20 cellular contexts compared by ENCODE assay signal in genomic region chr22:44166448-44166847, GRCh38. TPM values are rescaled to one million over a fixed set of nuclear protein-coding genes. Genes with fewer than 3 reads are reported as not detected.
DNase-seq lines count a peak whose midpoint lies in the region; ATAC-seq and TF ChIP-seq lines count a peak whose summit lies in the region.
"Had no signal": no experiment of that assay in that cellular context is flagged by ENCODE, and none has a peak within 500 bp of the region (broad histone marks: within the 10 kb centered on the region; RNA-seq: fewer than 3 reads in every experiment).

No MANE protein-coding gene starts in this region.

- no peaks in the 10 kb centered on the region for H4K20me1 ChIP-seq in H9 (ENCODE audit: control insufficient read depth, insufficient read depth, insufficient read length)

- H3K4me2 ChIP-seq in H9 (ENCODE audit: insufficient read depth, insufficient read length, low read length): no peak overlapping the region

- no peak overlapping the region for H3T11ph ChIP-seq in H9 (ENCODE audit: low read length)

- no peaks in the 10 kb centered on the region; the same call in 1 of the 2 replicates for H3K4me1 ChIP-seq in H9 (ENCODE audit: insufficient read depth, low read length)
- H3K4me1 ChIP-seq in HUES6 (ENCODE audit: control insufficient read depth, insufficient read depth, low read length): peaks cover 9% of the 10 kb centered on the region; the same call in 1 of the 2 replicates
- H3K4me1 ChIP-seq in ectodermal cell (ENCODE audit: control insufficient read depth, insufficient read depth, low read length): peaks cover 2% of the 10 kb centered on the region
- H3K4me1 ChIP-seq: HAP-1 had no signal

- H3K14ac ChIP-seq in H9 (ENCODE audit: insufficient read depth, low read length): peak overlapping the region; percentile 42; the same call in 1 of the 2 replicates

- H3K36me3 ChIP-seq in HUES6 (ENCODE audit: control insufficient read depth, insufficient read depth, low read length) (no peaks in the 10 kb centered on the region), ectodermal cell (ENCODE audit: control insufficient read depth, insufficient read depth, low read length) (no peaks in the 10 kb centered on the region)
- H3K36me3 ChIP-seq: HAP-1 had no signal

- no peaks in the 10 kb centered on the region for H3K9me3 ChIP-seq in H9 (ENCODE audit: control insufficient read depth, low read depth, low read length)
- no peaks in the 10 kb centered on the region for H3K9me3 ChIP-seq in HUES6 (ENCODE audit: control insufficient read depth, insufficient read depth, low read depth, low read length)
- no peaks in the 10 kb centered on the region for H3K9me3 ChIP-seq in ectodermal cell (ENCODE audit: control insufficient read depth, low read length)
- H3K9me3 ChIP-seq: HAP-1 had no signal

- no peak overlapping the region for H3K23ac ChIP-seq in H9 (ENCODE audit: insufficient read length, low read depth, low read length)

- H2BK5ac ChIP-seq in H9 (ENCODE audit: insufficient read length, low read length): no peak overlapping the region

- no peaks in the 10 kb centered on the region; a peak in 2 of 7 replicates for H3K36me3 Mint-ChIP-seq in H9 (ENCODE audit: insufficient read depth in 1 of 3, low read depth in 3 of 3)
- no peaks in the 10 kb centered on the region for H3K36me3 Mint-ChIP-seq in activated T-helper 1 cell treated with anti-CD3 and anti-CD28 coated beads, Interleukin-12 subunit alpha, Interleukin-12 subunit beta, Interleukin-2, Interleukin-4 antibody, amounts not matched to agents 30 ng/mL and 10 ng/mL and 1 ng/mL, durations not matched to agents 14 hours and 24 hours and 36 hours (ENCODE audit: low read depth)
- H3K36me3 Mint-ChIP-seq in activated T-cell treated with anti-CD3 and anti-CD28 coated beads, Interleukin-2, amount 50 U/mL, for 72 hours (ENCODE audit: insufficient read depth in 2 of 2): no peaks in the 10 kb centered on the region
- H3K36me3 Mint-ChIP-seq: CD4-positive, alpha-beta memory T cell; IgD-negative memory B cell had no signal

- peaks cover 3% of the 10 kb centered on the region for H3K23me2 ChIP-seq in H9 (ENCODE audit: insufficient read length, low read depth, low read length, poor library complexity, severe bottlenecking)

- H2BK20ac ChIP-seq in H9 (ENCODE audit: low read depth, low read length, poor library complexity, severe bottlenecking): no peak overlapping the region

- no peaks in the 10 kb centered on the region for H3K79me2 ChIP-seq in H9 (ENCODE audit: insufficient read depth, low read length)

- peak overlapping the region; percentile 44 for H3K18ac ChIP-seq in H9 (ENCODE audit: insufficient read length, low read depth, low read length)

- ATAC-seq in activated T-cell treated with anti-CD3 and anti-CD28 coated beads, Interleukin-2, amount 50 U/mL, for 72 hours (replicated peaks in 1 of 2): no peak
- ATAC-seq in GM18870 (IDR thresholded peaks at IDR 0.05; ENCODE audit: unreplicated experiment): no peak

- H3K9ac ChIP-seq in H9 (ENCODE audit: extremely low read depth, insufficient read length, low read length): no peak overlapping the region
- H3K9ac ChIP-seq in HUES6 (ENCODE audit: low read length): peak overlapping the region; percentile 11

- no peak overlapping the region for H2BK12ac ChIP-seq in H9 (ENCODE audit: insufficient read length, low read depth, low read length)

- H2AFZ ChIP-seq in H9 (ENCODE audit: low read length): no peak overlapping the region

- no peak overlapping the region for H2BK120ac ChIP-seq in H9 (ENCODE audit: low read depth, low read length, poor library complexity, severe bottlenecking)

- no peak overlapping the region for H2BK15ac ChIP-seq in H9 (ENCODE audit: low read depth, low read length)

- H4K91ac ChIP-seq in H9 (ENCODE audit: insufficient read length, low read depth, low read length): no peak overlapping the region

- peaks cover 23 to 34% of the 10 kb centered on the region in 2 experiments for H3K4me1 Mint-ChIP-seq in H9
- no peaks in the 10 kb centered on the region for H3K4me1 Mint-ChIP-seq in activated T-helper 1 cell treated with anti-CD3 and anti-CD28 coated beads, Interleukin-12 subunit alpha, Interleukin-12 subunit beta, Interleukin-2, Interleukin-4 antibody, amounts not matched to agents 30 ng/mL and 10 ng/mL and 1 ng/mL, durations not matched to agents 14 hours and 24 hours and 36 hours (ENCODE audit: low read depth)
- no peaks in the 10 kb centered on the region for H3K4me1 Mint-ChIP-seq in activated T-cell treated with anti-CD3 and anti-CD28 coated beads, Interleukin-2, amount 50 U/mL, for 72 hours (ENCODE audit: low read depth)
- H3K4me1 Mint-ChIP-seq: CD4-positive, alpha-beta memory T cell; IgD-negative memory B cell had no signal

- no peaks in the 10 kb centered on the region for H3K9me3 Mint-ChIP-seq in H9
- H3K9me3 Mint-ChIP-seq in activated T-helper 1 cell treated with anti-CD3 and anti-CD28 coated beads, Interleukin-12 subunit alpha, Interleukin-12 subunit beta, Interleukin-2, Interleukin-4 antibody, amounts not matched to agents 30 ng/mL and 10 ng/mL and 1 ng/mL, durations not matched to agents 14 hours and 24 hours and 36 hours: no peaks in the 10 kb centered on the region
- H3K9me3 Mint-ChIP-seq in activated T-cell treated with anti-CD3 and anti-CD28 coated beads, Interleukin-2, amount 50 U/mL, for 72 hours: no peaks in the 10 kb centered on the region
- H3K9me3 Mint-ChIP-seq: CD14-positive monocyte; CD4-positive, alpha-beta memory T cell; IgD-negative memory B cell had no signal

- H3K4ac ChIP-seq in H9 (ENCODE audit: low read depth, low read length): no peak overlapping the region

- DNase-seq in H9: no peak
- DNase-seq in skeletal muscle cell (ENCODE audit: low read depth): peak; percentile 34
- DNase-seq in SK-N-DZ (ENCODE audit: low spot score): no peak
- DNase-seq in activated T-helper 1 cell treated with anti-CD3 and anti-CD28 coated beads, Interleukin-12 subunit alpha, Interleukin-12 subunit beta, Interleukin-2, Interleukin-4 antibody, amounts not matched to agents 30 ng/mL and 10 ng/mL and 1 ng/mL, durations not matched to agents 14 hours and 24 hours and 36 hours (ENCODE audit: low spot score): no peak
- DNase-seq in activated T-cell treated with anti-CD3 and anti-CD28 coated beads, Interleukin-2, amount 50 U/mL, for 72 hours: no peak
- DNase-seq: AML-193; CD4-positive, alpha-beta memory T cell; DMS153; DMS79; GDM1; GOT3; KBM-7 had no signal

- no peak overlapping the region for H2AK5ac ChIP-seq in H9 (ENCODE audit: insufficient read length, low read length)

- H4K5ac ChIP-seq in H9 (ENCODE audit: insufficient read length, low read depth, low read length): no peak overlapping the region

- intact Hi-C loops in activated T-helper 1 cell treated with anti-CD3 and anti-CD28 coated beads, Interleukin-12 subunit alpha, Interleukin-12 subunit beta, Interleukin-2, Interleukin-4 antibody, amounts not matched to agents 30 ng/mL and 10 ng/mL and 1 ng/mL, durations not matched to agents 14 hours and 24 hours and 36 hours (cut with micrococcal nuclease): no loop called here

- H4K8ac ChIP-seq in H9 (replicated peaks; ENCODE audit: insufficient read length, low read depth, low read length): no peak overlapping the region

- H3K27ac ChIP-seq in H9 (ENCODE audit: insufficient read length, low read depth, low read length) (no peak overlapping the region), HUES6 (ENCODE audit: low read depth, low read length) (0 out of 2 replicates have a peak overlapping the region, but pooled peaks have one; percentile 53), ectodermal cell (ENCODE audit: insufficient read depth, low read depth, low read length, poor library complexity, severe bottlenecking) (peak overlapping the region; percentile 8)
- H3K27ac ChIP-seq: HL-60 had no signal

- H3K27me3 ChIP-seq in H9 (ENCODE audit: insufficient read depth, low read length) (no peaks in the 10 kb centered on the region), HUES6 (ENCODE audit: control insufficient read depth, insufficient read depth, low read length) (no peaks in the 10 kb centered on the region), ectodermal cell (ENCODE audit: control insufficient read depth, insufficient read depth, low read length, poor library complexity, severe bottlenecking) (no peaks in the 10 kb centered on the region)

- no peaks in the 10 kb centered on the region for H3K79me1 ChIP-seq in H9 (ENCODE audit: insufficient read depth, low read depth, low read length, poor library complexity, severe bottlenecking)

- no peak overlapping the region for H3K4me3 ChIP-seq in HUES6 (ENCODE audit: low read depth, low read length)
- H3K4me3 ChIP-seq in ectodermal cell (ENCODE audit: insufficient read depth, low read depth, low read length): no peak overlapping the region
- no peak overlapping the region for H3K4me3 ChIP-seq in skeletal muscle cell (ENCODE audit: low read depth, low read length)
- H3K4me3 ChIP-seq: HAP-1 had no signal

- peak overlapping the region in 2 of 3 experiments; percentile 37 to 90; a peak in 2 of 7 replicates for H3K27ac Mint-ChIP-seq in H9
- H3K27ac Mint-ChIP-seq in activated T-helper 1 cell treated with anti-CD3 and anti-CD28 coated beads, Interleukin-12 subunit alpha, Interleukin-12 subunit beta, Interleukin-2, Interleukin-4 antibody, amounts not matched to agents 30 ng/mL and 10 ng/mL and 1 ng/mL, durations not matched to agents 14 hours and 24 hours and 36 hours: no peak overlapping the region
- no peak overlapping the region for H3K27ac Mint-ChIP-seq in activated T-cell treated with anti-CD3 and anti-CD28 coated beads, Interleukin-2, amount 50 U/mL, for 72 hours
- H3K27ac Mint-ChIP-seq: CD4-positive, alpha-beta memory T cell had no signal

- H3K56ac ChIP-seq in H9 (ENCODE audit: insufficient read length, low read depth, low read length): no peak overlapping the region

- H3K4me3 Mint-ChIP-seq in H9: no peak overlapping the region
- no peak overlapping the region for H3K4me3 Mint-ChIP-seq in activated T-helper 1 cell treated with anti-CD3 and anti-CD28 coated beads, Interleukin-12 subunit alpha, Interleukin-12 subunit beta, Interleukin-2, Interleukin-4 antibody, amounts not matched to agents 30 ng/mL and 10 ng/mL and 1 ng/mL, durations not matched to agents 14 hours and 24 hours and 36 hours
- no peak overlapping the region for H3K4me3 Mint-ChIP-seq in activated T-cell treated with anti-CD3 and anti-CD28 coated beads, Interleukin-2, amount 50 U/mL, for 72 hours
- H3K4me3 Mint-ChIP-seq: CD14-positive monocyte; CD4-positive, alpha-beta memory T cell; IgD-negative memory B cell had no signal

- no CpG with 5 or more reads among the region's 9 CpGs for WGBS in H9 (ENCODE audit: extremely low coverage, insufficient read length, low lambda C conversion rate)
- WGBS in ectodermal cell, 2 experiments: 86 to 92% methylated on average over 9 of the region's 9 CpGs

- H3K27me3 Mint-ChIP-seq in H9 (ENCODE audit: low read depth): no peaks in the 10 kb centered on the region
- H3K27me3 Mint-ChIP-seq in activated T-helper 1 cell treated with anti-CD3 and anti-CD28 coated beads, Interleukin-12 subunit alpha, Interleukin-12 subunit beta, Interleukin-2, Interleukin-4 antibody, amounts not matched to agents 30 ng/mL and 10 ng/mL and 1 ng/mL, durations not matched to agents 14 hours and 24 hours and 36 hours (ENCODE audit: insufficient read depth): no peaks in the 10 kb centered on the region
- H3K27me3 Mint-ChIP-seq in activated T-cell treated with anti-CD3 and anti-CD28 coated beads, Interleukin-2, amount 50 U/mL, for 72 hours (ENCODE audit: low read depth): no peaks in the 10 kb centered on the region
- H3K27me3 Mint-ChIP-seq: CD4-positive, alpha-beta memory T cell; IgD-negative memory B cell had no signal

- no peak for TF ChIP-seq CTCF in H9 (conservative IDR thresholded peaks at IDR 0.05)

RNA-seq across cellular contexts. Expression of gene PARVG, which starts 14.3 kb away (rescaled TPM):
- 1.3 and 1.6 TPM in 2 replicates for total RNA-seq in H9 (2021)
- 0.19 TPM for polyA plus RNA-seq in ectodermal cell (2013, experiment 1 of 4)
- polyA plus RNA-seq in ectodermal cell (2013, experiment 2 of 4): not detected
- polyA plus RNA-seq in ectodermal cell (2013, experiment 3 of 4): 0.37 TPM
- polyA plus RNA-seq in ectodermal cell (2013, experiment 4 of 4): not detected
- not detected in 2 replicates for polyA plus RNA-seq in SK-N-DZ (2014; cell fraction: cytosol; rRNA removed)
- not detected in 2 replicates for polyA plus RNA-seq in SK-N-DZ (2014; cell fraction: nucleus; rRNA removed)
- 50.6 and 52.8 TPM in 2 replicates for total RNA-seq in activated T-helper 1 cell treated with anti-CD3 and anti-CD28 coated beads, Interleukin-12 subunit alpha, Interleukin-12 subunit beta, Interleukin-2, Interleukin-4 antibody, amounts not matched to agents 30 ng/mL and 10 ng/mL and 1 ng/mL, durations not matched to agents 14 hours and 24 hours and 36 hours
- total RNA-seq in activated T-cell treated with anti-CD3 and anti-CD28 coated beads, Interleukin-2, amount 50 U/mL, for 72 hours: 10 to 100 TPM; 74.9 to 81.5 TPM
- polyA plus RNA-seq: BJ had no signal

Comparison
In these comparisons a context has a peak if more than half of its experiments do, and no peak if none do; other contexts are left out.
1. H3K27ac Mint-ChIP-seq: peak in H9 (2 of 3); none in activated T-helper 1 cell treated with anti-CD3 and anti-CD28 coated beads, Interleukin-12 subunit alpha, Interleukin-12 subunit beta, Interleukin-2, Interleukin-4 antibody, amounts not matched to agents 30 ng/mL and 10 ng/mL and 1 ng/mL, durations not matched to agents 14 hours and 24 hours and 36 hours (single experiment) and activated T-cell treated with anti-CD3 and anti-CD28 coated beads, Interleukin-2, amount 50 U/mL, for 72 hours (single experiment).
2. RNA of gene PARVG, which starts 14.3 kb away (total RNA-seq): 74.9 to 81.5 TPM in activated T-cell treated with anti-CD3 and anti-CD28 coated beads, Interleukin-2, amount 50 U/mL, for 72 hours and 50.6 to 52.8 TPM in activated T-helper 1 cell treated with anti-CD3 and anti-CD28 coated beads, Interleukin-12 subunit alpha, Interleukin-12 subunit beta, Interleukin-2, Interleukin-4 antibody, amounts not matched to agents 30 ng/mL and 10 ng/mL and 1 ng/mL, durations not matched to agents 14 hours and 24 hours and 36 hours; 1.3 to 1.6 TPM in H9; every median in the first group is over 10 times any median in the second.